ENCODE assay signal across 25 cellular contexts in genomic region chr12:91566328-91567099, GRCh38.
"Had no signal": no experiment of that assay in that cellular context is flagged by ENCODE, and none has a peak within 500 bp of the region (broad histone marks: within the 10 kb centered on the region; RNA-seq: fewer than 3 reads in every experiment).

No MANE protein-coding gene starts in this region.

- ATAC-seq: gastrocnemius medialis; heart left ventricle; left ventricle myocardium superior; lower lobe of right lung; naive thymus-derived CD8-positive, alpha-beta T cell; right lobe of liver; stimulated activated naive CD8-positive, alpha-beta T cell treated with anti-CD3 and anti-CD28 coated beads, Interleukin-15, amount 100 ng/mL, for 72 hours had no signal

- H3K4me3 ChIP-seq: gastrocnemius medialis, heart left ventricle, lower lobe of right lung, right lobe of liver, thoracic aorta, tibial nerve, upper lobe of left lung, vagina had no signal

- DNase-seq: cortex of kidney; effector CD4-positive, alpha-beta T cell; gastrocnemius medialis; heart left ventricle; hippocampal formation; islet precursor cell; kidney glomerular epithelial cell; left ventricle myocardium superior; lower lobe of right lung; naive thymus-derived CD8-positive, alpha-beta T cell; right lobe of liver; small intestine; stimulated activated CD4-positive, alpha-beta T cell treated with anti-CD3 and anti-CD28 coated beads, Interleukin-12 subunit alpha, Interleukin-12 subunit beta, amount 100 ng/mL, for 4 hours; stimulated activated CD4-positive, alpha-beta T cell treated with anti-CD3 and anti-CD28 coated beads, Interleukin-1b, Interleukin-23, amount 100 ng/mL, for 48 hours; stimulated activated CD4-positive, alpha-beta T cell treated with anti-CD3 and anti-CD28 coated beads, Interleukin-4, amount 100 ng/mL, for 1 hour; stimulated activated CD8-positive, alpha-beta memory T cell treated with anti-CD3 and anti-CD28 coated beads, Interleukin-4, amount 100 ng/mL, for 48 hours; stimulated activated naive CD4-positive, alpha-beta T cell; stimulated activated naive CD8-positive, alpha-beta T cell treated with anti-CD3 and anti-CD28 coated beads, Interleukin-15, amount 100 ng/mL, for 72 hours; upper lobe of left lung had no signal

- H3K27ac ChIP-seq: gastrocnemius medialis, heart left ventricle, lower lobe of right lung, neutrophil, parathyroid adenoma, right lobe of liver, thoracic aorta, upper lobe of left lung, vagina had no signal

- H3K27me3 Mint-ChIP-seq: naive thymus-derived CD8-positive, alpha-beta T cell; progenitor cell of endocrine pancreas; stimulated activated naive CD8-positive, alpha-beta T cell treated with anti-CD3 and anti-CD28 coated beads, Interleukin-15, amount 100 ng/mL, for 72 hours had no signal

- H3K36me3 ChIP-seq: gastrocnemius medialis, heart left ventricle, lower lobe of right lung, neutrophil, right lobe of liver, thoracic aorta, tibial nerve, upper lobe of left lung, vagina had no signal

- H3K27ac Mint-ChIP-seq: progenitor cell of endocrine pancreas; stimulated activated naive CD8-positive, alpha-beta T cell treated with anti-CD3 and anti-CD28 coated beads, Interleukin-15, amount 100 ng/mL, for 72 hours had no signal

- H3K9me3 ChIP-seq: gastrocnemius medialis, heart left ventricle, lower lobe of right lung, neutrophil, right lobe of liver, thoracic aorta, tibial nerve, upper lobe of left lung, vagina had no signal

- H3K27me3 ChIP-seq: gastrocnemius medialis, heart left ventricle, neutrophil, right lobe of liver, tibial nerve, upper lobe of left lung, vagina had no signal

- H3K4me3 Mint-ChIP-seq: naive thymus-derived CD8-positive, alpha-beta T cell; stimulated activated naive CD8-positive, alpha-beta T cell treated with anti-CD3 and anti-CD28 coated beads, Interleukin-15, amount 100 ng/mL, for 72 hours had no signal

- H3K4me1 ChIP-seq: gastrocnemius medialis, lower lobe of right lung, parathyroid adenoma, right lobe of liver, upper lobe of left lung had no signal
